In genomic region chr1:53510215-53510614, GRCh38 we compare ENCODE assay signal across 7 cellular contexts. TPM values are rescaled to one million over a fixed set of nuclear protein-coding genes. Genes with fewer than 3 reads are reported as not detected.
"Had no signal": no experiment of that assay in that cellular context is flagged by ENCODE, and none has a peak within 500 bp of the region (broad histone marks: within the 10 kb centered on the region; RNA-seq: fewer than 3 reads in every experiment).

No MANE protein-coding gene starts in this region.

- ATAC-seq: GM23338, K562 had no signal

- DNase-seq: H9, HCEC 1CT, HFFc6, IMR-90 had no signal

- H3K4me3 ChIP-seq: GM23338, K562 had no signal

RNA-seq across cellular contexts. Expression of gene DMRTB1, which starts 51.0 kb away (rescaled TPM):
- total RNA-seq: H9, HFFc6, HT-29, IMR-90 had no signal
